In genomic region chr7:26398436-26399308, GRCh38 we compare ENCODE assay signal across 8 cellular contexts.
DNase-seq lines count a peak whose midpoint lies in the region; ATAC-seq lines count a peak whose summit lies in the region.

No MANE protein-coding gene starts in this region.

- intact Hi-C loops in activated T-helper 1 cell treated with anti-CD3 and anti-CD28 coated beads, Interleukin-12 subunit alpha, Interleukin-12 subunit beta, Interleukin-2, Interleukin-4 antibody, amounts not matched to agents 30 ng/mL and 10 ng/mL and 1 ng/mL, durations not matched to agents 14 hours and 24 hours and 36 hours (cut with micrococcal nuclease): loop anchor here (1.0 to 2.0 kb wide), 2 partner anchors 21 to 30 kb away; no protein-coding TSS in a partner anchor

- H3K4me1 Mint-ChIP-seq in activated T-helper 1 cell treated with anti-CD3 and anti-CD28 coated beads, Interleukin-12 subunit alpha, Interleukin-12 subunit beta, Interleukin-2, Interleukin-4 antibody, amounts not matched to agents 30 ng/mL and 10 ng/mL and 1 ng/mL, durations not matched to agents 14 hours and 24 hours and 36 hours (ENCODE audit: low read depth): peaks cover 13% of the 10 kb centered on the region

- peaks cover 23% of the 10 kb centered on the region for H3K4me1 ChIP-seq in neuron (ENCODE audit: insufficient read depth, low read length)
- H3K4me1 ChIP-seq in urinary bladder (ENCODE audit: insufficient read depth): no peaks in the 10 kb centered on the region

- peak; percentile 79 for DNase-seq in DMS153 treated with DMSO at 0.1 percent for 48 hours (lab: John Stamatoyannopoulos, UW; ENCODE audit: unreplicated experiment)
- DNase-seq in NOMO-1 treated with DMSO at 0.1 percent for 48 hours (lab: John Stamatoyannopoulos, UW; ENCODE audit: unreplicated experiment): peak; percentile 98
- DNase-seq in activated T-helper 1 cell treated with anti-CD3 and anti-CD28 coated beads, Interleukin-12 subunit alpha, Interleukin-12 subunit beta, Interleukin-2, Interleukin-4 antibody, amounts not matched to agents 30 ng/mL and 10 ng/mL and 1 ng/mL, durations not matched to agents 14 hours and 24 hours and 36 hours (ENCODE audit: low spot score): peak; percentile 8
- DNase-seq in germinal center (ENCODE audit: low spot score): peak; percentile 85

- H3K4me3 Mint-ChIP-seq in activated T-helper 1 cell treated with anti-CD3 and anti-CD28 coated beads, Interleukin-12 subunit alpha, Interleukin-12 subunit beta, Interleukin-2, Interleukin-4 antibody, amounts not matched to agents 30 ng/mL and 10 ng/mL and 1 ng/mL, durations not matched to agents 14 hours and 24 hours and 36 hours: peak overlapping the region; percentile 92

- no peaks in the 10 kb centered on the region for H3K36me3 ChIP-seq in neuron (ENCODE audit: insufficient read depth, low read length)
- H3K36me3 ChIP-seq in urinary bladder (ENCODE audit: insufficient read depth): no peaks in the 10 kb centered on the region

- H2AFZ ChIP-seq in neuron (ENCODE audit: low read depth, low read length): peak overlapping the region; percentile 65

- H3K36me3 Mint-ChIP-seq in activated T-helper 1 cell treated with anti-CD3 and anti-CD28 coated beads, Interleukin-12 subunit alpha, Interleukin-12 subunit beta, Interleukin-2, Interleukin-4 antibody, amounts not matched to agents 30 ng/mL and 10 ng/mL and 1 ng/mL, durations not matched to agents 14 hours and 24 hours and 36 hours (ENCODE audit: low read depth): no peaks in the 10 kb centered on the region

- peaks cover 56% of the 10 kb centered on the region for H3K27me3 Mint-ChIP-seq in activated T-helper 1 cell treated with anti-CD3 and anti-CD28 coated beads, Interleukin-12 subunit alpha, Interleukin-12 subunit beta, Interleukin-2, Interleukin-4 antibody, amounts not matched to agents 30 ng/mL and 10 ng/mL and 1 ng/mL, durations not matched to agents 14 hours and 24 hours and 36 hours (ENCODE audit: insufficient read depth)

- WGBS in urinary bladder: under 1% methylated on average over 86 of the region's 86 CpGs

- H3K4me3 ChIP-seq in neuron (ENCODE audit: low read length): peak overlapping the region; percentile 68
- peak overlapping the region; percentile 43 for H3K4me3 ChIP-seq in urinary bladder (ENCODE audit: low read depth, low read length)

- ATAC-seq in GM19463 (IDR thresholded peaks at IDR 0.05; ENCODE audit: unreplicated experiment) (peak; percentile 79), HG03521 (IDR thresholded peaks at IDR 0.05; ENCODE audit: unreplicated experiment) (peak; percentile 76)

- H3K27ac ChIP-seq in urinary bladder (ENCODE audit: low read depth): peak overlapping the region; percentile 28

- H3K27me3 ChIP-seq in neuron (ENCODE audit: insufficient read depth, low read length): no peaks in the 10 kb centered on the region

- H3K9me3 ChIP-seq in neuron (ENCODE audit: low read length): no peaks in the 10 kb centered on the region

- no peaks in the 10 kb centered on the region for H3K9me3 Mint-ChIP-seq in activated T-helper 1 cell treated with anti-CD3 and anti-CD28 coated beads, Interleukin-12 subunit alpha, Interleukin-12 subunit beta, Interleukin-2, Interleukin-4 antibody, amounts not matched to agents 30 ng/mL and 10 ng/mL and 1 ng/mL, durations not matched to agents 14 hours and 24 hours and 36 hours

- H3K27ac Mint-ChIP-seq in activated T-helper 1 cell treated with anti-CD3 and anti-CD28 coated beads, Interleukin-12 subunit alpha, Interleukin-12 subunit beta, Interleukin-2, Interleukin-4 antibody, amounts not matched to agents 30 ng/mL and 10 ng/mL and 1 ng/mL, durations not matched to agents 14 hours and 24 hours and 36 hours: peak overlapping the region; percentile 89

Comparison
In these comparisons a context has a peak if more than half of its experiments do, and no peak if none do; other contexts are left out.
1. Peak in every context shown above with its lines: DNase-seq, ATAC-seq, H3K4me3 ChIP-seq and H3K27ac ChIP-seq.
2. DNase-seq: peak in every context shown above with its lines; median percentile 98 in NOMO-1 treated with DMSO at 0.1 percent for 48 hours; 85 in germinal center; 79 in DMS153 treated with DMSO at 0.1 percent for 48 hours; 8 in activated T-helper 1 cell treated with anti-CD3 and anti-CD28 coated beads, Interleukin-12 subunit alpha, Interleukin-12 subunit beta, Interleukin-2, Interleukin-4 antibody, amounts not matched to agents 30 ng/mL and 10 ng/mL and 1 ng/mL, durations not matched to agents 14 hours and 24 hours and 36 hours.